Comparison of ENCODE assay signal across 18 cellular contexts in the genomic region with DNA sequence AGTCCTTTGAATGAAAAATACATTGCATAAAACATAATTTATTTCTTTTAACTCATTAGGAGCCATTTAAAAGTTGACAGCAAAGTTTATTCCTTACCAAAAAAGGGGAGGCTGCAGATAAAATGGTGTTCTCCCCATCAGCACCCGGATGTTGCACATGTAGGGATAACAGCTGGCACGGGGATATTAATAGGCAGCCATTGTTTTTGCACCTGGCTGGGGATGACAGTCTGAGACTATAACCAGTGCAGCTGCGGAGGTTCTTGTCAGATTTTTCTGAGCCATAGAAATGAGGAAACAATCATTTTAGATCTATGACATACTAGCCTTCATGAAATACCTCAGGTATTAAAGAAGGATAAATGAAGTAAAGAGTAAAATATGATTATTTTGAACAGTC. TPM values are rescaled to one million over a fixed set of nuclear protein-coding genes. Genes with fewer than 3 reads are reported as not detected.
DNase-seq lines count a peak whose midpoint lies in the region; ATAC-seq and TF ChIP-seq lines count a peak whose summit lies in the region.
"Had no signal": no experiment of that assay in that cellular context is flagged by ENCODE, and none has a peak within 500 bp of the region (broad histone marks: within the 10 kb centered on the region; RNA-seq: fewer than 3 reads in every experiment).

No MANE protein-coding gene starts in this region.

- peaks cover 78% of the 10 kb centered on the region for H3K4me1 ChIP-seq in CD8-positive, alpha-beta T cell (ENCODE audit: insufficient read depth, low read length)
- no peaks in the 10 kb centered on the region for H3K4me1 ChIP-seq in right atrium auricular region
- H3K4me1 ChIP-seq: gastroesophageal sphincter had no signal

- TF ChIP-seq CTCF in CD8-positive, alpha-beta T cell (IDR thresholded peaks at IDR 0.05): no peak
- no peak for TF ChIP-seq CTCF in right atrium auricular region (IDR thresholded peaks at IDR 0.05)

- H3K4me3 ChIP-seq in CD8-positive, alpha-beta T cell (ENCODE audit: low read depth, low read length): no peak overlapping the region
- H3K4me3 ChIP-seq in right atrium auricular region: no peak overlapping the region
- H3K4me3 ChIP-seq: gastroesophageal sphincter, tibial artery had no signal

- CTCF ChIA-PET in CD8-positive, alpha-beta T cell (lab: Charles Lee): interaction anchor here (1.4 to 4.2 kb wide), 2 partner anchors 10 kb away, joined by 3 to 37 read pairs; no protein-coding TSS in a partner anchor

- H3K27me3 ChIP-seq in CD8-positive, alpha-beta T cell (ENCODE audit: insufficient read depth, low read length): no peaks in the 10 kb centered on the region
- H3K27me3 ChIP-seq in right atrium auricular region: no peaks in the 10 kb centered on the region
- H3K27me3 ChIP-seq: gastroesophageal sphincter, tibial artery had no signal

- peaks cover 10% of the 10 kb centered on the region for H3K9me3 ChIP-seq in CD8-positive, alpha-beta T cell (ENCODE audit: low read length)
- peaks cover 10% of the 10 kb centered on the region for H3K9me3 ChIP-seq in KOPT-K1 (ENCODE audit: insufficient read depth, low read length, poor library complexity, severe bottlenecking)
- peaks cover 0 to 4% of the 10 kb centered on the region in 2 donors for H3K9me3 ChIP-seq in right atrium auricular region
- H3K9me3 ChIP-seq: tibial artery had no signal

- H3K27ac Mint-ChIP-seq in CD8-positive, alpha-beta T cell: peak overlapping the region; percentile 86
- H3K27ac Mint-ChIP-seq in activated T-helper 17 cell treated with anti-CD3 and anti-CD28 coated beads, Interleukin-2, amount 50 U/mL, for 72 hours: no peak overlapping the region

- ATAC-seq in CD8-positive, alpha-beta T cell: no peak
- ATAC-seq in activated T-helper 17 cell treated with anti-CD3 and anti-CD28 coated beads, Interleukin-2, amount 50 U/mL, for 72 hours (replicated peaks): no peak
- no peak for ATAC-seq in GM19452 (IDR thresholded peaks at IDR 0.05; ENCODE audit: unreplicated experiment)
- ATAC-seq: gastroesophageal sphincter; left cardiac atrium; stimulated activated naive CD8-positive, alpha-beta T cell treated with anti-CD3 and anti-CD28 coated beads, Interleukin-15, Interleukin-2, amounts not matched to agents 100 U/mL and 50 U/mL, for 24 hours had no signal

- no peak for DNase-seq in CD8-positive, alpha-beta T cell
- peak; percentile 42 for DNase-seq in NCI-H2171 (lab: John Stamatoyannopoulos, UW)
- DNase-seq in right atrium auricular region (ENCODE audit: low spot score): no peak
- no peak for DNase-seq in C1 segment of cervical spinal cord (lab: John Stamatoyannopoulos, UW)
- DNase-seq: activated CD4-positive, alpha-beta T cell treated with anti-CD3 and anti-CD28 coated beads, Interleukin-2, amount 50 U/mL, for 4 hours; activated naive CD4-positive, alpha-beta T cell; aorta; erythroblast; left cardiac atrium; NCI-H226; stimulated activated CD4-positive, alpha-beta T cell treated with anti-CD3 and anti-CD28 coated beads, Interleukin-2, amount 100 ng/mL, for 24 hours; stimulated activated naive CD8-positive, alpha-beta T cell treated with anti-CD3 and anti-CD28 coated beads, Interleukin-15, Interleukin-2, amounts not matched to agents 100 U/mL and 50 U/mL, for 24 hours; tibial artery had no signal

- no peaks in the 10 kb centered on the region for H3K36me3 ChIP-seq in CD8-positive, alpha-beta T cell (ENCODE audit: insufficient read depth, low read length)
- H3K36me3 ChIP-seq in KOPT-K1 (ENCODE audit: insufficient read depth, low read length) (no peaks in the 10 kb centered on the region), right atrium auricular region (no peaks in the 10 kb centered on the region)
- H3K36me3 ChIP-seq: gastroesophageal sphincter, tibial artery had no signal

- H3K4me3 Mint-ChIP-seq in CD8-positive, alpha-beta T cell: no peak overlapping the region
- H3K4me3 Mint-ChIP-seq in activated T-helper 17 cell treated with anti-CD3 and anti-CD28 coated beads, Interleukin-2, amount 50 U/mL, for 72 hours: peak overlapping the region; percentile 78
- H3K4me3 Mint-ChIP-seq: central memory CD8-positive, alpha-beta T cell had no signal

- POLR2A ChIA-PET in CD8-positive, alpha-beta T cell (lab: Charles Lee): interaction anchor here (1.6 to 3.1 kb wide), 3 partner anchors 10 to 259 kb away, joined by 6 to 42 read pairs (median 38); a partner anchor contains a TSS

- H3K36me3 Mint-ChIP-seq in CD8-positive, alpha-beta T cell: peaks cover 15% of the 10 kb centered on the region
- H3K36me3 Mint-ChIP-seq in activated T-helper 17 cell treated with anti-CD3 and anti-CD28 coated beads, Interleukin-2, amount 50 U/mL, for 72 hours (ENCODE audit: low read depth): no peaks in the 10 kb centered on the region

- intact Hi-C loops in CD8-positive, alpha-beta T cell (cut with DNase I, micrococcal nuclease): loop anchor here (5.0 kb wide), 4 partner anchors 87 to 1897 kb away; a partner anchor contains a TSS

- H3K27me3 Mint-ChIP-seq in CD8-positive, alpha-beta T cell (ENCODE audit: low read depth): no peaks in the 10 kb centered on the region
- no peaks in the 10 kb centered on the region for H3K27me3 Mint-ChIP-seq in activated T-helper 17 cell treated with anti-CD3 and anti-CD28 coated beads, Interleukin-2, amount 50 U/mL, for 72 hours
- H3K27me3 Mint-ChIP-seq: central memory CD8-positive, alpha-beta T cell had no signal

- H3K27ac ChIP-seq in CD8-positive, alpha-beta T cell (ENCODE audit: low read depth, low read length): no peak overlapping the region
- H3K27ac ChIP-seq in KOPT-K1 (ENCODE audit: low read depth, low read length, poor library complexity, severe bottlenecking) (peak overlapping the region; percentile 72), right atrium auricular region (no peak overlapping the region)
- H3K27ac ChIP-seq: gastroesophageal sphincter, tibial artery had no signal

- H3K9me3 Mint-ChIP-seq in CD8-positive, alpha-beta T cell: peaks cover 11% of the 10 kb centered on the region
- peaks cover 4% of the 10 kb centered on the region for H3K9me3 Mint-ChIP-seq in activated T-helper 17 cell treated with anti-CD3 and anti-CD28 coated beads, Interleukin-2, amount 50 U/mL, for 72 hours

- peaks cover 78% of the 10 kb centered on the region for H3K4me1 Mint-ChIP-seq in CD8-positive, alpha-beta T cell (ENCODE audit: low read depth)
- peaks cover 41% of the 10 kb centered on the region for H3K4me1 Mint-ChIP-seq in activated T-helper 17 cell treated with anti-CD3 and anti-CD28 coated beads, Interleukin-2, amount 50 U/mL, for 72 hours

RNA-seq across cellular contexts. Expression of a gene that starts 20.1 kb away (rescaled TPM):
- 100 to 1,000 TPM; 231 to 234 TPM for total RNA-seq in CD8-positive, alpha-beta T cell
- total RNA-seq in activated T-helper 17 cell treated with anti-CD3 and anti-CD28 coated beads, Interleukin-2, amount 50 U/mL, for 72 hours: 10 to 100 TPM; 67.0 to 85.7 TPM
- 10 to 100 TPM; 43.4 to 51.1 TPM for total RNA-seq in right atrium auricular region
